In genomic region chr14:89425931-89426330, GRCh38 we compare ENCODE assay signal across 1 cellular context.
TF ChIP-seq lines count a peak whose summit lies in the region.

No MANE protein-coding gene starts in this region.

TF ChIP-seq in GM23338, 12 proteins besides CTCF, POLR2A, EP300 and RAD21 (continued from another document):
- TF ChIP-seq, protein P1, sequence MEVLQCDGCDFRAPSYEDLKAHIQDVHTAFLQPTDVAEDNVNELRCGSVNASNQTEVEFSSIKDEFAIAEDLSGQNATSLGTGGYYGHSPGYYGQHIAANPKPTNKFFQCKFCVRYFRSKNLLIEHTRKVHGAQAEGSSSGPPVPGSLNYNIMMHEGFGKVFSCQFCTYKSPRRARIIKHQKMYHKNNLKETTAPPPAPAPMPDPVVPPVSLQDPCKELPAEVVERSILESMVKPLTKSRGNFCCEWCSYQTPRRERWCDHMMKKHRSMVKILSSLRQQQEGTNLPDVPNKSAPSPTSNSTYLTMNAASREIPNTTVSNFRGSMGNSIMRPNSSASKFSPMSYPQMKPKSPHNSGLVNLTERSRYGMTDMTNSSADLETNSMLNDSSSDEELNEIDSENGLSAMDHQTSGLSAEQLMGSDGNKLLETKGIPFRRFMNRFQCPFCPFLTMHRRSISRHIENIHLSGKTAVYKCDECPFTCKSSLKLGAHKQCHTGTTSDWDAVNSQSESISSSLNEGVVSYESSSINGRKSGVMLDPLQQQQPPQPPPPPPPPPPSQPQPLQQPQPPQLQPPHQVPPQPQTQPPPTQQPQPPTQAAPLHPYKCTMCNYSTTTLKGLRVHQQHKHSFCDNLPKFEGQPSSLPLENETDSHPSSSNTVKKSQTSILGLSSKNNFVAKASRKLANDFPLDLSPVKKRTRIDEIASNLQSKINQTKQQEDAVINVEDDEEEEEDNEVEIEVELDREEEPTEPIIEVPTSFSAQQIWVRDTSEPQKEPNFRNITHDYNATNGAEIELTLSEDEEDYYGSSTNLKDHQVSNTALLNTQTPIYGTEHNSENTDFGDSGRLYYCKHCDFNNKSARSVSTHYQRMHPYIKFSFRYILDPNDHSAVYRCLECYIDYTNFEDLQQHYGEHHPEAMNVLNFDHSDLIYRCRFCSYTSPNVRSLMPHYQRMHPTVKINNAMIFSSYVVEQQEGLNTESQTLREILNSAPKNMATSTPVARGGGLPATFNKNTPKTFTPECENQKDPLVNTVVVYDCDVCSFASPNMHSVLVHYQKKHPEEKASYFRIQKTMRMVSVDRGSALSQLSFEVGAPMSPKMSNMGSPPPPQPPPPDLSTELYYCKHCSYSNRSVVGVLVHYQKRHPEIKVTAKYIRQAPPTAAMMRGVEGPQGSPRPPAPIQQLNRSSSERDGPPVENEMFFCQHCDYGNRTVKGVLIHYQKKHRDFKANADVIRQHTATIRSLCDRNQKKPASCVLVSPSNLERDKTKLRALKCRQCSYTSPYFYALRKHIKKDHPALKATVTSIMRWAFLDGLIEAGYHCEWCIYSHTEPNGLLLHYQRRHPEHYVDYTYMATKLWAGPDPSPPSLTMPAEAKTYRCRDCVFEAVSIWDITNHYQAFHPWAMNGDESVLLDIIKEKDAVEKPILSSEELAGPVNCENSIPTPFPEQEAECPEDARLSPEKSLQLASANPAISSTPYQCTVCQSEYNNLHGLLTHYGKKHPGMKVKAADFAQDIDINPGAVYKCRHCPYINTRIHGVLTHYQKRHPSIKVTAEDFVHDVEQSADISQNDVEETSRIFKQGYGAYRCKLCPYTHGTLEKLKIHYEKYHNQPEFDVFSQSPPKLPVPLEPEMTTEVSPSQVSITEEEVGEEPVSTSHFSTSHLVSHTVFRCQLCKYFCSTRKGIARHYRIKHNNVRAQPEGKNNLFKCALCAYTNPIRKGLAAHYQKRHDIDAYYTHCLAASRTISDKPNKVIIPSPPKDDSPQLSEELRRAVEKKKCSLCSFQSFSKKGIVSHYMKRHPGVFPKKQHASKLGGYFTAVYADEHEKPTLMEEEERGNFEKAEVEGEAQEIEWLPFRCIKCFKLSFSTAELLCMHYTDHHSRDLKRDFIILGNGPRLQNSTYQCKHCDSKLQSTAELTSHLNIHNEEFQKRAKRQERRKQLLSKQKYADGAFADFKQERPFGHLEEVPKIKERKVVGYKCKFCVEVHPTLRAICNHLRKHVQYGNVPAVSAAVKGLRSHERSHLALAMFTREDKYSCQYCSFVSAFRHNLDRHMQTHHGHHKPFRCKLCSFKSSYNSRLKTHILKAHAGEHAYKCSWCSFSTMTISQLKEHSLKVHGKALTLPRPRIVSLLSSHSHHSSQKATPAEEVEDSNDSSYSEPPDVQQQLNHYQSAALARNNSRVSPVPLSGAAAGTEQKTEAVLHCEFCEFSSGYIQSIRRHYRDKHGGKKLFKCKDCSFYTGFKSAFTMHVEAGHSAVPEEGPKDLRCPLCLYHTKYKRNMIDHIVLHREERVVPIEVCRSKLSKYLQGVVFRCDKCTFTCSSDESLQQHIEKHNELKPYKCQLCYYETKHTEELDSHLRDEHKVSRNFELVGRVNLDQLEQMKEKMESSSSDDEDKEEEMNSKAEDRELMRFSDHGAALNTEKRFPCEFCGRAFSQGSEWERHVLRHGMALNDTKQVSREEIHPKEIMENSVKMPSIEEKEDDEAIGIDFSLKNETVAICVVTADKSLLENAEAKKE (CRISPR knock-in tag; IDR thresholded peaks at IDR 0.05), result no peak
- no peak for TF ChIP-seq ZNF331 (CRISPR knock-in tag; IDR thresholded peaks at IDR 0.05; ENCODE audit: low read depth)
- no peak for TF ChIP-seq POLR2AphosphoS5 (IDR thresholded peaks at IDR 0.05; ENCODE audit: low read depth)
- no peak for TF ChIP-seq STAT1 (IDR thresholded peaks at IDR 0.05; ENCODE audit: unreplicated experiment)
- TF ChIP-seq CREB1 (CRISPR knock-in tag; IDR thresholded peaks at IDR 0.05; ENCODE audit: low read depth), result no peak
- no peak for TF ChIP-seq NANOG (IDR thresholded peaks at IDR 0.05; ENCODE audit: borderline replicate concordance)
- no peak for TF ChIP-seq EZH2phosphoT487 (IDR thresholded peaks at IDR 0.05; ENCODE audit: unreplicated experiment)
- TF ChIP-seq ZNF114 (CRISPR knock-in tag; IDR thresholded peaks at IDR 0.05), result no peak
- TF ChIP-seq, protein P2, sequence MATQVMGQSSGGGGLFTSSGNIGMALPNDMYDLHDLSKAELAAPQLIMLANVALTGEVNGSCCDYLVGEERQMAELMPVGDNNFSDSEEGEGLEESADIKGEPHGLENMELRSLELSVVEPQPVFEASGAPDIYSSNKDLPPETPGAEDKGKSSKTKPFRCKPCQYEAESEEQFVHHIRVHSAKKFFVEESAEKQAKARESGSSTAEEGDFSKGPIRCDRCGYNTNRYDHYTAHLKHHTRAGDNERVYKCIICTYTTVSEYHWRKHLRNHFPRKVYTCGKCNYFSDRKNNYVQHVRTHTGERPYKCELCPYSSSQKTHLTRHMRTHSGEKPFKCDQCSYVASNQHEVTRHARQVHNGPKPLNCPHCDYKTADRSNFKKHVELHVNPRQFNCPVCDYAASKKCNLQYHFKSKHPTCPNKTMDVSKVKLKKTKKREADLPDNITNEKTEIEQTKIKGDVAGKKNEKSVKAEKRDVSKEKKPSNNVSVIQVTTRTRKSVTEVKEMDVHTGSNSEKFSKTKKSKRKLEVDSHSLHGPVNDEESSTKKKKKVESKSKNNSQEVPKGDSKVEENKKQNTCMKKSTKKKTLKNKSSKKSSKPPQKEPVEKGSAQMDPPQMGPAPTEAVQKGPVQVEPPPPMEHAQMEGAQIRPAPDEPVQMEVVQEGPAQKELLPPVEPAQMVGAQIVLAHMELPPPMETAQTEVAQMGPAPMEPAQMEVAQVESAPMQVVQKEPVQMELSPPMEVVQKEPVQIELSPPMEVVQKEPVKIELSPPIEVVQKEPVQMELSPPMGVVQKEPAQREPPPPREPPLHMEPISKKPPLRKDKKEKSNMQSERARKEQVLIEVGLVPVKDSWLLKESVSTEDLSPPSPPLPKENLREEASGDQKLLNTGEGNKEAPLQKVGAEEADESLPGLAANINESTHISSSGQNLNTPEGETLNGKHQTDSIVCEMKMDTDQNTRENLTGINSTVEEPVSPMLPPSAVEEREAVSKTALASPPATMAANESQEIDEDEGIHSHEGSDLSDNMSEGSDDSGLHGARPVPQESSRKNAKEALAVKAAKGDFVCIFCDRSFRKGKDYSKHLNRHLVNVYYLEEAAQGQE (IDR thresholded peaks at IDR 0.05; ENCODE audit: unreplicated experiment), result no peak
- TF ChIP-seq JUNB (IDR thresholded peaks at IDR 0.05; ENCODE audit: unreplicated experiment), result no peak
